12 cellular contexts compared by ENCODE assay signal in the genomic region with DNA sequence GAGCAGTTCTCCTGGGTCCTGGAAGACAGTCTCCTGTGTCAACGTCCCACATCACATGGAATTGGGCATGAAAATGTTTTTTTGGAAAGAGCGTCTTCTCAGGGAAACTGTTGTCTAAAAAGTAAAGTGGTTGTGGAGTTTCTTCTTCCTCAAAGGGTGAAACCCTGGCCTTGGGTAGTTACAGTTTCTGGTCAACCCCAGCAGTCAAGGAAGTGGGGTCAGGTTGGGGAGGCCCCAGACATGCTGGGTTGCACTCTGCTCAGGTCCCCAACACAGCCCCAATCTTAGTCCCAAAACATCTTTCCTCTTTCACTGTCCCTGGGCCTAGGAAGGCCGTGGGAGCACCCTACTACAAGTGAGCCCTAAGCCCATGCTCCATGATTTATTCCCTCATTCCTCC. TPM values are rescaled to one million over a fixed set of nuclear protein-coding genes. Genes with fewer than 3 reads are reported as not detected.
A peak's percentile ranks its signal among the peaks of the same experiment; 100 is the strongest.
DNase-seq lines count a peak whose midpoint lies in the region; ATAC-seq, FAIRE-seq and TF ChIP-seq lines count a peak whose summit lies in the region.
"Had no signal": no experiment of that assay in that cellular context is flagged by ENCODE, and none has a peak within 500 bp of the region (broad histone marks: within the 10 kb centered on the region; RNA-seq: fewer than 3 reads in every experiment).

No MANE protein-coding gene starts in this region.

- H3K27ac ChIP-seq in CD4-positive, CD25-positive, alpha-beta regulatory T cell (ENCODE audit: insufficient read depth, low read length, poor library complexity, severe bottlenecking), result peak overlapping the region; percentile 94
- H3K27ac ChIP-seq in GM12878 (ENCODE audit: control insufficient read depth, insufficient read depth) (peak overlapping the region; percentile 99), right atrium auricular region (no peak overlapping the region), body of pancreas (no peak overlapping the region)

- SMC1A ChIA-PET in GM12878 (lab: Charles Lee; ENCODE audit: uncharacterized antibody, unreplicated experiment), result interaction anchor here (0.9 to 4.6 kb wide), 9 partner anchors 10 to 148 kb away, joined by 3 to 79 read pairs (median 5); a partner anchor contains a TSS

- no peaks in the 10 kb centered on the region for H3K36me3 Mint-ChIP-seq in CD4-positive, CD25-positive, alpha-beta regulatory T cell

- TF ChIP-seq RAD21 in GM12878 (IDR thresholded peaks at IDR 0.05; ENCODE audit: insufficient read depth, low read depth, low read length), result no peak

- in situ Hi-C loops in GM12878 (cut with MboI), result loop anchor here (5.0 kb wide), 1 partner anchor 71 kb away; no protein-coding TSS in a partner anchor

- 0% methylated on average over 3 of the region's 3 CpGs for WGBS in GM12878 (ENCODE audit: insufficient coverage, insufficient replicate concordance, low lambda C conversion rate, missing lambda C conversion rate)
- WGBS in body of pancreas, 2 donors, result 51 to 61% methylated on average over 3 of the region's 3 CpGs

- H3K27me3 ChIP-seq in CD4-positive, CD25-positive, alpha-beta regulatory T cell (ENCODE audit: control insufficient read depth, insufficient read depth, low read length), result peaks cover 14% of the 10 kb centered on the region
- peaks cover 1 to 2% of the 10 kb centered on the region in 2 experiments; a peak in 3 of 4 replicates for H3K27me3 ChIP-seq in GM12878 (replicated peaks in 1 of 2; ENCODE audit: control insufficient read depth in 2 of 2, insufficient read depth in 2 of 2, low read length in 1 of 2)
- H3K27me3 ChIP-seq in right atrium auricular region, result peaks cover 0 to 7% of the 10 kb centered on the region in 2 donors
- H3K27me3 ChIP-seq in body of pancreas, result peaks cover 0 to 4% of the 10 kb centered on the region in 2 donors

- peak overlapping the region; percentile 62 for H3K9ac ChIP-seq in GM12878 (ENCODE audit: control insufficient read depth, insufficient read depth, low read length)

- H3K36me3 ChIP-seq in CD4-positive, CD25-positive, alpha-beta regulatory T cell (ENCODE audit: control insufficient read depth, insufficient read depth, low read length), result no peaks in the 10 kb centered on the region
- H3K36me3 ChIP-seq in GM12878 (ENCODE audit: control insufficient read depth in 2 of 2, insufficient read depth in 2 of 2, low read length in 1 of 2) (no peaks in the 10 kb centered on the region; a peak in 1 of 4 replicates), right atrium auricular region (no peaks in the 10 kb centered on the region), body of pancreas (replicated peaks in 1 of 2; ENCODE audit: insufficient read depth in 1 of 2, low read depth in 2 of 2) (no peaks in the 10 kb centered on the region)

- H3K4me3 ChIP-seq in CD4-positive, CD25-positive, alpha-beta regulatory T cell (ENCODE audit: low read depth, low read length), result no peak overlapping the region
- H3K4me3 ChIP-seq in GM12878, result peak overlapping the region; percentile 61
- H3K4me3 ChIP-seq in right atrium auricular region, result no peak overlapping the region
- H3K4me3 ChIP-seq in body of pancreas, result no peak overlapping the region

- DNase-seq in CD4-positive, CD25-positive, alpha-beta regulatory T cell, result no peak
- DNase-seq in GM12878 (ENCODE audit: low read depth, low spot score) (no peak), right atrium auricular region (ENCODE audit: low spot score) (no peak), body of pancreas (no peak), NOMO-1 treated with DMSO at 0.1 percent for 48 hours (lab: John Stamatoyannopoulos, UW; ENCODE audit: unreplicated experiment) (no peak)
- DNase-seq: NCI-H2081; SHP77; stimulated activated CD4-positive, alpha-beta T cell treated with anti-CD3 and anti-CD28 coated beads, Interleukin-1b, Interleukin-23, amount 100 ng/mL, for 48 hours; upper lobe of left lung had no signal

- CTCF ChIA-PET in GM12878 (lab: Yijun Ruan, JAX), result interaction anchor here (0.6 to 6.3 kb wide), 19 partner anchors 11 to 192 kb away, joined by 3 to 163 read pairs (median 7); a partner anchor contains a TSS

- no peaks in the 10 kb centered on the region for H3K9me3 ChIP-seq in CD4-positive, CD25-positive, alpha-beta regulatory T cell (ENCODE audit: control insufficient read depth in 2 of 2, low read length in 2 of 2)
- no peaks in the 10 kb centered on the region for H3K9me3 ChIP-seq in GM12878 (replicated peaks; ENCODE audit: control insufficient read depth, insufficient read depth, low read length)
- no peaks in the 10 kb centered on the region for H3K9me3 ChIP-seq in right atrium auricular region
- no peaks in the 10 kb centered on the region for H3K9me3 ChIP-seq in body of pancreas
- H3K9me3 ChIP-seq: upper lobe of left lung had no signal

- peak overlapping the region; percentile 90 to 98 (median 95) for H3K4me3 Mint-ChIP-seq in CD4-positive, CD25-positive, alpha-beta regulatory T cell

- peak overlapping the region; percentile 33 for H2AFZ ChIP-seq in GM12878 (ENCODE audit: control insufficient read depth, low read depth, low read length)

- H3K27me3 Mint-ChIP-seq in CD4-positive, CD25-positive, alpha-beta regulatory T cell, result peaks cover 34% of the 10 kb centered on the region

- ATAC-seq in CD4-positive, CD25-positive, alpha-beta regulatory T cell (ENCODE audit: low read depth in 2 of 2), result no peak
- ATAC-seq in GM18909 (IDR thresholded peaks at IDR 0.05; ENCODE audit: poor library complexity, unreplicated experiment) (peak; percentile 40), HG02981 (IDR thresholded peaks at IDR 0.05; ENCODE audit: unreplicated experiment) (peak; percentile 33), GM12878 (peak; percentile 42), HG03442 (IDR thresholded peaks at IDR 0.05; ENCODE audit: unreplicated experiment) (no peak), body of pancreas (no peak)

- FAIRE-seq in GM12878 (lab: Jason Lieb, UNC), result peak; percentile 88

- TF ChIP-seq EP300 in GM12878 (IDR thresholded peaks at IDR 0.05; ENCODE audit: borderline replicate concordance in 1 of 2, control insufficient read depth in 1 of 2, low read depth in 2 of 2, low read length in 2 of 2), result no peak

- no peak for TF ChIP-seq POLR2A in GM12878 (IDR thresholded peaks at IDR 0.05; ENCODE audit: low read depth, low read length)
- no peak for TF ChIP-seq POLR2A in body of pancreas (IDR thresholded peaks at IDR 0.05)

- peaks cover 44% of the 10 kb centered on the region for H3K4me1 ChIP-seq in CD4-positive, CD25-positive, alpha-beta regulatory T cell (ENCODE audit: control insufficient read depth, insufficient read depth, low read length, poor library complexity, severe bottlenecking)
- H3K4me1 ChIP-seq in GM12878 (ENCODE audit: control insufficient read depth, insufficient read depth, low read length), result peaks cover 38% of the 10 kb centered on the region
- H3K4me1 ChIP-seq in right atrium auricular region, result peaks cover 0 to 32% of the 10 kb centered on the region in 2 donors
- peaks cover 34% of the 10 kb centered on the region for H3K4me1 ChIP-seq in body of pancreas

- BruUV-seq in GM12878 (replicated peaks; lab: Mats Ljungman, UMichigan), result no TSS peak

- peak overlapping the region; percentile 99 for H3K4me2 ChIP-seq in GM12878 (ENCODE audit: control insufficient read depth, insufficient read depth)

- no peaks in the 10 kb centered on the region for H4K20me1 ChIP-seq in GM12878 (ENCODE audit: control insufficient read depth, insufficient read depth)

- H3K79me2 ChIP-seq in GM12878 (ENCODE audit: control insufficient read depth, insufficient read depth, low read length), result peaks cover 42% of the 10 kb centered on the region

- TF ChIP-seq CTCF in GM12878 (IDR thresholded peaks at IDR 0.05 in 2 of 3, conservative IDR thresholded peaks at IDR 0.05 in 1 of 3; ENCODE audit: control insufficient read depth in 2 of 3, extremely low read depth in 1 of 3, insufficient read depth in 1 of 3, low read depth in 3 of 3, low read length in 3 of 3) (no peak), right atrium auricular region (IDR thresholded peaks at IDR 0.05) (no peak), body of pancreas (IDR thresholded peaks at IDR 0.05) (no peak)

- H3K9me3 Mint-ChIP-seq in CD4-positive, CD25-positive, alpha-beta regulatory T cell, result no peaks in the 10 kb centered on the region

- POLR2A ChIA-PET in GM12878 (lab: Charles Lee), result interaction anchor here (0.7 to 1.7 kb wide), 5 partner anchors 10 to 165 kb away, joined by 3 to 6 read pairs (median 3); a partner anchor contains a TSS

- H3K27ac Mint-ChIP-seq in CD4-positive, CD25-positive, alpha-beta regulatory T cell, result peak overlapping the region; percentile 75 to 93 (median 83)

- H3K4me1 Mint-ChIP-seq in CD4-positive, CD25-positive, alpha-beta regulatory T cell, result peaks cover 0 to 63% (median 39%) of the 10 kb centered on the region in 4 donors

- intact Hi-C loops in GM12878 (cut with micrococcal nuclease; ENCODE audit: unreplicated experiment) (no loop called here), body of pancreas (cut with DNase I) (no loop called here)

- RAD21 ChIA-PET in GM12878 (lab: Charles Lee; ENCODE audit: unreplicated experiment), result interaction anchor here (0.9 to 4.2 kb wide), 9 partner anchors 10 to 121 kb away, joined by 3 to 36 read pairs (median 5); a partner anchor contains a TSS

RNA-seq across cellular contexts. Expression of a gene that starts 1.0 kb away (rescaled TPM):
- 53.8 TPM for total RNA-seq in CD4-positive, CD25-positive, alpha-beta regulatory T cell
- polyA plus RNA-seq in CD4-positive, CD25-positive, alpha-beta regulatory T cell, result 1 to 10 TPM; 3.6 to 7.0 (median 6.1) TPM
- total RNA-seq in GM12878 (2013; cell fraction: nucleolus; rRNA removed), result 127 and 202 TPM in 2 replicates
- total RNA-seq in GM12878 (2014; rRNA removed) (45.1 and 47.0 TPM in 2 replicates), GM12878 (2014; rRNA removed; fragmentation: Illumina TruSeq; extraction: Trizol) (39.5 and 43.2 TPM in 2 replicates), GM12878 (2021) (53.6 and 57.0 TPM in 2 replicates), right atrium auricular region (1 to 10 TPM; 3.8 to 8.7 TPM), body of pancreas (10 to 100 TPM; 18.9 to 68.6 TPM)
- 13.6 TPM for polyA plus RNA-seq in GM12878 (2011; ENCODE audit: low read depth)
- polyA plus RNA-seq in GM12878 (2011; rRNA removed) (106 and 126 TPM in 2 replicates), GM12878 (2014; fragmentation: Illumina TruSeq; extraction: Trizol) (34.5 and 38.1 TPM in 2 replicates), GM12878 (2014; fragmentation: Nextera tagmentation; extraction: Ambion mirVana) (10 to 100 TPM; 10.4 to 26.0 TPM), GM12878 (2014; rRNA removed) (52.4 and 60.3 TPM in 2 replicates), GM12878 (2016; fragmentation: Nextera tagmentation; extraction: Ambion mirVana) (10 to 100 TPM; 30.4 to 30.6 TPM)
- 111 and 125 TPM in 2 replicates for polyA plus RNA-seq in GM12878 (2011; cell fraction: cytosol; rRNA removed)
- polyA plus RNA-seq in GM12878 (2011; cell fraction: nucleus; rRNA removed), result 154 TPM in 2 replicates
- 36.7 and 71.2 TPM in 2 replicates for polyA plus RNA-seq in GM12878 (2012)
- 61.6 and 113 TPM in 2 replicates for polyA minus RNA-seq in GM12878 (2011; rRNA and poly(A)+ RNA removed)
- 36.5 and 58.5 TPM in 2 replicates for polyA minus RNA-seq in GM12878 (2011; cell fraction: cytosol; rRNA and poly(A)+ RNA removed)
- 67.9 and 93.8 TPM in 2 replicates for polyA minus RNA-seq in GM12878 (2011; cell fraction: nucleus; rRNA and poly(A)+ RNA removed)

RNA-seq across cellular contexts. Expression of a gene that starts 3.9 kb away (rescaled TPM):
- total RNA-seq in CD4-positive, CD25-positive, alpha-beta regulatory T cell, result not detected
- not detected for polyA plus RNA-seq in CD4-positive, CD25-positive, alpha-beta regulatory T cell
- 0.29 and 0.52 TPM in 2 replicates for total RNA-seq in GM12878 (2013; cell fraction: nucleolus; rRNA removed)
- total RNA-seq in GM12878 (2014; rRNA removed) (under 0.01 TPM in 1 of 2 replicates, not detected in the other), GM12878 (2014; rRNA removed; fragmentation: Illumina TruSeq; extraction: Trizol) (not detected in 2 replicates), GM12878 (2021) (not detected in 2 replicates), right atrium auricular region (1 to 10 TPM in 1 of 2 donors, under 1 TPM in 1; 0.11 to 2.6 TPM), body of pancreas (under 1 TPM; under 0.01 to 0.66 TPM)
- polyA plus RNA-seq in GM12878 (2011; ENCODE audit: low read depth), result not detected
- polyA plus RNA-seq in GM12878 (2011; rRNA removed) (0.13 and 0.19 TPM in 2 replicates), GM12878 (2014; fragmentation: Illumina TruSeq; extraction: Trizol) (0.04 TPM in 1 of 2 replicates, not detected in the other), GM12878 (2014; fragmentation: Nextera tagmentation; extraction: Ambion mirVana) (not detected), GM12878 (2014; rRNA removed) (0.01 and 0.08 TPM in 2 replicates), GM12878 (2016; fragmentation: Nextera tagmentation; extraction: Ambion mirVana) (under 1 TPM in 1 of 2 experiments, not detected in 1; 0.05 TPM)
- 0.18 and 0.22 TPM in 2 replicates for polyA plus RNA-seq in GM12878 (2011; cell fraction: cytosol; rRNA removed)
- 1.4 and 1.6 TPM in 2 replicates for polyA plus RNA-seq in GM12878 (2011; cell fraction: nucleus; rRNA removed)
- 0.46 and 0.68 TPM in 2 replicates for polyA plus RNA-seq in GM12878 (2012)
- polyA minus RNA-seq in GM12878 (2011; rRNA and poly(A)+ RNA removed), result 0.07 and 0.41 TPM in 2 replicates
- not detected in 2 replicates for polyA minus RNA-seq in GM12878 (2011; cell fraction: cytosol; rRNA and poly(A)+ RNA removed)
- 0.36 and 0.86 TPM in 2 replicates for polyA minus RNA-seq in GM12878 (2011; cell fraction: nucleus; rRNA and poly(A)+ RNA removed)
- total RNA-seq: upper lobe of left lung had no signal

RNA-seq across cellular contexts. Expression of a gene that starts 9.0 kb away (rescaled TPM):
- total RNA-seq in CD4-positive, CD25-positive, alpha-beta regulatory T cell, result 14.8 TPM
- 10 to 100 TPM; 33.0 to 42.4 (median 36.8) TPM for polyA plus RNA-seq in CD4-positive, CD25-positive, alpha-beta regulatory T cell
- total RNA-seq in GM12878 (2013; cell fraction: nucleolus; rRNA removed), result 34.4 and 37.1 TPM in 2 replicates
- total RNA-seq in GM12878 (2014; rRNA removed) (34.1 and 35.1 TPM in 2 replicates), GM12878 (2014; rRNA removed; fragmentation: Illumina TruSeq; extraction: Trizol) (24.3 and 25.1 TPM in 2 replicates), GM12878 (2021) (33.5 and 35.8 TPM in 2 replicates), right atrium auricular region (10 to 100 TPM; 23.0 to 23.7 TPM), body of pancreas (10 to 100 TPM; 31.1 to 33.9 TPM)
- polyA plus RNA-seq in GM12878 (2011; ENCODE audit: low read depth), result 23.1 TPM
- polyA plus RNA-seq in GM12878 (2011; rRNA removed) (19.7 and 32.2 TPM in 2 replicates), GM12878 (2014; fragmentation: Illumina TruSeq; extraction: Trizol) (23.9 and 35.2 TPM in 2 replicates), GM12878 (2014; fragmentation: Nextera tagmentation; extraction: Ambion mirVana) (10 to 100 TPM; 11.3 to 14.9 TPM), GM12878 (2014; rRNA removed) (45.2 and 45.4 TPM in 2 replicates), GM12878 (2016; fragmentation: Nextera tagmentation; extraction: Ambion mirVana) (10 to 100 TPM; 39.5 to 40.8 TPM)
- polyA plus RNA-seq in GM12878 (2011; cell fraction: cytosol; rRNA removed), result 48.8 and 53.9 TPM in 2 replicates
- polyA plus RNA-seq in GM12878 (2011; cell fraction: nucleus; rRNA removed), result 89.8 and 144 TPM in 2 replicates
- polyA plus RNA-seq in GM12878 (2012), result 38.5 and 38.9 TPM in 2 replicates
- polyA minus RNA-seq in GM12878 (2011; rRNA and poly(A)+ RNA removed), result 17.3 and 33.3 TPM in 2 replicates
- 5.2 and 7.0 TPM in 2 replicates for polyA minus RNA-seq in GM12878 (2011; cell fraction: cytosol; rRNA and poly(A)+ RNA removed)
- 19.7 and 27.3 TPM in 2 replicates for polyA minus RNA-seq in GM12878 (2011; cell fraction: nucleus; rRNA and poly(A)+ RNA removed)

RNA-seq across cellular contexts. Expression of a gene that starts 19.4 kb away (rescaled TPM):
- total RNA-seq in CD4-positive, CD25-positive, alpha-beta regulatory T cell, result 399 TPM
- polyA plus RNA-seq in CD4-positive, CD25-positive, alpha-beta regulatory T cell, result 100 to 1,000 TPM; 264 to 426 (median 333) TPM
- total RNA-seq in GM12878 (2013; cell fraction: nucleolus; rRNA removed), result 295 and 318 TPM in 2 replicates
- total RNA-seq in GM12878 (2014; rRNA removed) (1,125 and 1,245 TPM in 2 replicates), GM12878 (2014; rRNA removed; fragmentation: Illumina TruSeq; extraction: Trizol) (1,212 and 1,260 TPM in 2 replicates), GM12878 (2021) (1,166 and 1,167 TPM in 2 replicates), right atrium auricular region (100 to 1,000 TPM; 716 to 772 TPM), body of pancreas (100 to 1,000 TPM; 269 to 441 TPM)
- 830 TPM for polyA plus RNA-seq in GM12878 (2011; ENCODE audit: low read depth)
- polyA plus RNA-seq in GM12878 (2011; rRNA removed) (1,290 and 1,505 TPM in 2 replicates), GM12878 (2014; fragmentation: Illumina TruSeq; extraction: Trizol) (1,676 and 1,846 TPM in 2 replicates), GM12878 (2014; fragmentation: Nextera tagmentation; extraction: Ambion mirVana) (1,000 to 10,000 TPM; 1,089 to 1,682 TPM), GM12878 (2014; rRNA removed) (960 and 988 TPM in 2 replicates), GM12878 (2016; fragmentation: Nextera tagmentation; extraction: Ambion mirVana) (1,000 to 10,000 TPM; 1,078 to 1,109 TPM)
- 1,040 and 1,248 TPM in 2 replicates for polyA plus RNA-seq in GM12878 (2011; cell fraction: cytosol; rRNA removed)
- 565 and 804 TPM in 2 replicates for polyA plus RNA-seq in GM12878 (2011; cell fraction: nucleus; rRNA removed)
- 750 and 926 TPM in 2 replicates for polyA plus RNA-seq in GM12878 (2012)
- polyA minus RNA-seq in GM12878 (2011; rRNA and poly(A)+ RNA removed), result 1,120 and 1,147 TPM in 2 replicates
- 408 and 462 TPM in 2 replicates for polyA minus RNA-seq in GM12878 (2011; cell fraction: cytosol; rRNA and poly(A)+ RNA removed)
- 114 and 165 TPM in 2 replicates for polyA minus RNA-seq in GM12878 (2011; cell fraction: nucleus; rRNA and poly(A)+ RNA removed)

RNA-seq across cellular contexts. Expression of a gene that starts 43.0 kb away (rescaled TPM):
- total RNA-seq in CD4-positive, CD25-positive, alpha-beta regulatory T cell, result 2.6 TPM
- polyA plus RNA-seq in CD4-positive, CD25-positive, alpha-beta regulatory T cell, result 1 to 10 TPM; 3.3 to 6.1 (median 3.9) TPM
- total RNA-seq in GM12878 (2013; cell fraction: nucleolus; rRNA removed), result 127 and 138 TPM in 2 replicates
- 54.7 and 63.9 TPM in 2 replicates for total RNA-seq in GM12878 (2014; rRNA removed)
- total RNA-seq in GM12878 (2014; rRNA removed; fragmentation: Illumina TruSeq; extraction: Trizol), result 33.2 and 34.6 TPM in 2 replicates
- total RNA-seq in GM12878 (2021), result 71.7 and 79.5 TPM in 2 replicates
- 29.0 TPM for polyA plus RNA-seq in GM12878 (2011; ENCODE audit: low read depth)
- 64.1 and 132 TPM in 2 replicates for polyA plus RNA-seq in GM12878 (2011; rRNA removed)
- 183 and 202 TPM in 2 replicates for polyA plus RNA-seq in GM12878 (2011; cell fraction: cytosol; rRNA removed)
- 406 and 468 TPM in 2 replicates for polyA plus RNA-seq in GM12878 (2011; cell fraction: nucleus; rRNA removed)
- 48.6 and 53.5 TPM in 2 replicates for polyA plus RNA-seq in GM12878 (2012)
- 64.8 and 111 TPM in 2 replicates for polyA plus RNA-seq in GM12878 (2014; fragmentation: Illumina TruSeq; extraction: Trizol)
- polyA plus RNA-seq in GM12878 (2014; fragmentation: Nextera tagmentation; extraction: Ambion mirVana), result 10 to 100 TPM in 1 of 2 experiments, 1 to 10 TPM in 1; 10.0 to 15.7 TPM
- polyA plus RNA-seq in GM12878 (2014; rRNA removed), result 120 and 121 TPM in 2 replicates
- 100 to 1,000 TPM; 107 to 111 TPM for polyA plus RNA-seq in GM12878 (2016; fragmentation: Nextera tagmentation; extraction: Ambion mirVana)
- polyA minus RNA-seq in GM12878 (2011; rRNA and poly(A)+ RNA removed), result 158 and 166 TPM in 2 replicates
- polyA minus RNA-seq in GM12878 (2011; cell fraction: cytosol; rRNA and poly(A)+ RNA removed), result 37.8 and 38.3 TPM in 2 replicates
- 58.9 and 105 TPM in 2 replicates for polyA minus RNA-seq in GM12878 (2011; cell fraction: nucleus; rRNA and poly(A)+ RNA removed)
- total RNA-seq in right atrium auricular region, result 100 to 1,000 TPM; 105 to 256 TPM
- 10 to 100 TPM; 44.8 to 90.3 TPM for total RNA-seq in body of pancreas

Comparison
In these comparisons a context has a peak if more than half of its experiments do, and no peak if none do; other contexts are left out.
1. ATAC-seq: peak in GM18909 (single experiment), HG02981 (single experiment) and GM12878 (single experiment); none in CD4-positive, CD25-positive, alpha-beta regulatory T cell (0 of 2), HG03442 (single experiment) and body of pancreas (single experiment).
2. H3K27ac ChIP-seq: peak in CD4-positive, CD25-positive, alpha-beta regulatory T cell (single experiment) and GM12878 (single experiment); none in right atrium auricular region (0 of 2) and body of pancreas (0 of 4).